In genomic region chr17:64975318-64976087, GRCh38 we compare ENCODE assay signal across 8 cellular contexts. TPM values are rescaled to one million over a fixed set of nuclear protein-coding genes. Genes with fewer than 3 reads are reported as not detected.
DNase-seq lines count a peak whose midpoint lies in the region; ATAC-seq and FAIRE-seq lines count a peak whose summit lies in the region.

No MANE protein-coding gene starts in this region.

- intact Hi-C loops in activated naive CD4-positive, alpha-beta T cell treated with anti-CD3 and anti-CD28 coated beads for 36 hours (cut with micrococcal nuclease): loop anchor here (1.0 to 10.0 kb wide), 5 partner anchors 81 to 1329 kb away; partner anchors contain the start of genes CEP95, DDX5, GNA13 and PRKCA

- DNase-seq in NAMALWA (ENCODE audit: low spot score): peak; percentile 99
- peak; percentile 97 to 98 for DNase-seq in SJSA1 (ENCODE audit: low read depth in 1 of 2, low spot score in 2 of 2)
- peak; percentile 94 for DNase-seq in activated naive CD4-positive, alpha-beta T cell treated with anti-CD3 and anti-CD28 coated beads for 36 hours
- peak; percentile 93 for DNase-seq in frontal cortex (ENCODE audit: low spot score in 2 of 2)
- peak; percentile 40 to 98 (median 92) for DNase-seq in nucleus accumbens (lab: John Stamatoyannopoulos, UW)
- peak; percentile 97 for DNase-seq in superior temporal gyrus (ENCODE audit: extremely low spot score)

- peaks cover 45% of the 10 kb centered on the region for H3K4me1 Mint-ChIP-seq in activated naive CD4-positive, alpha-beta T cell treated with anti-CD3 and anti-CD28 coated beads for 36 hours (ENCODE audit: low read depth)

- peak overlapping the region; percentile 82 for H3K27ac ChIP-seq in SJSA1

- H3K27me3 Mint-ChIP-seq in activated naive CD4-positive, alpha-beta T cell treated with anti-CD3 and anti-CD28 coated beads for 36 hours (ENCODE audit: low read depth): no peaks in the 10 kb centered on the region

- CTCF ChIA-PET in activated naive CD4-positive, alpha-beta T cell treated with anti-CD3 and anti-CD28 coated beads for 36 hours (lab: Charles Lee): interaction anchor here (1.2 to 1.6 kb wide), 3 partner anchors 10 to 81 kb away, joined by 4 to 5 read pairs (median 4); partner anchors contain the start of gene GNA13

- no peaks in the 10 kb centered on the region for H3K27me3 ChIP-seq in SJSA1 (replicated peaks)

- H3K4me3 ChIP-seq in GM08714 (ENCODE audit: low read length) (peak overlapping the region; percentile 76; the same call in 1 of the 2 replicates), SJSA1 (peak overlapping the region; percentile 66)

- FAIRE-seq in frontal cortex (lab: Jason Lieb, UNC): no peak

- H3K4me1 ChIP-seq in SJSA1 (replicated peaks): peaks cover 25% of the 10 kb centered on the region

- no peaks in the 10 kb centered on the region for H3K9me3 ChIP-seq in SJSA1 (replicated peaks)

- ATAC-seq in HG02571 (IDR thresholded peaks at IDR 0.05; ENCODE audit: unreplicated experiment): peak; percentile 88

- H3K4me3 Mint-ChIP-seq in activated naive CD4-positive, alpha-beta T cell treated with anti-CD3 and anti-CD28 coated beads for 36 hours: peak overlapping the region; percentile 90

- no peaks in the 10 kb centered on the region for H3K9me3 Mint-ChIP-seq in activated naive CD4-positive, alpha-beta T cell treated with anti-CD3 and anti-CD28 coated beads for 36 hours

- no peaks in the 10 kb centered on the region for H3K36me3 ChIP-seq in SJSA1

- peaks cover 6% of the 10 kb centered on the region for H3K36me3 Mint-ChIP-seq in activated naive CD4-positive, alpha-beta T cell treated with anti-CD3 and anti-CD28 coated beads for 36 hours (ENCODE audit: low read depth)

- peak overlapping the region; percentile 91 for H3K27ac Mint-ChIP-seq in activated naive CD4-positive, alpha-beta T cell treated with anti-CD3 and anti-CD28 coated beads for 36 hours

RNA-seq across cellular contexts. Expression of gene LRRC37A3, which starts 56.2 kb away (rescaled TPM):
- total RNA-seq in SJSA1 (2014; rRNA removed; shearing (Covaris generic)): 3.0 and 7.3 TPM in 2 replicates
- total RNA-seq in activated naive CD4-positive, alpha-beta T cell treated with anti-CD3 and anti-CD28 coated beads for 36 hours: 1 to 10 TPM; 8.7 to 9.0 TPM
- total RNA-seq in frontal cortex: 60.7 TPM

Comparison
In these comparisons a context has a peak if more than half of its experiments do, and no peak if none do; other contexts are left out.
1. Peak in every context shown above with its lines: DNase-seq, ATAC-seq, H3K4me3 ChIP-seq and H3K27ac ChIP-seq.